ENCODE assay signal across 1 cellular context in genomic region chr9:98360176-98360708, GRCh38.
TF ChIP-seq lines count a peak whose summit lies in the region.

No MANE protein-coding gene starts in this region.

TF ChIP-seq in HepG2, 621 proteins besides CTCF, POLR2A, EP300 and RAD21 (continued from another document):
- TF ChIP-seq, protein P1, sequence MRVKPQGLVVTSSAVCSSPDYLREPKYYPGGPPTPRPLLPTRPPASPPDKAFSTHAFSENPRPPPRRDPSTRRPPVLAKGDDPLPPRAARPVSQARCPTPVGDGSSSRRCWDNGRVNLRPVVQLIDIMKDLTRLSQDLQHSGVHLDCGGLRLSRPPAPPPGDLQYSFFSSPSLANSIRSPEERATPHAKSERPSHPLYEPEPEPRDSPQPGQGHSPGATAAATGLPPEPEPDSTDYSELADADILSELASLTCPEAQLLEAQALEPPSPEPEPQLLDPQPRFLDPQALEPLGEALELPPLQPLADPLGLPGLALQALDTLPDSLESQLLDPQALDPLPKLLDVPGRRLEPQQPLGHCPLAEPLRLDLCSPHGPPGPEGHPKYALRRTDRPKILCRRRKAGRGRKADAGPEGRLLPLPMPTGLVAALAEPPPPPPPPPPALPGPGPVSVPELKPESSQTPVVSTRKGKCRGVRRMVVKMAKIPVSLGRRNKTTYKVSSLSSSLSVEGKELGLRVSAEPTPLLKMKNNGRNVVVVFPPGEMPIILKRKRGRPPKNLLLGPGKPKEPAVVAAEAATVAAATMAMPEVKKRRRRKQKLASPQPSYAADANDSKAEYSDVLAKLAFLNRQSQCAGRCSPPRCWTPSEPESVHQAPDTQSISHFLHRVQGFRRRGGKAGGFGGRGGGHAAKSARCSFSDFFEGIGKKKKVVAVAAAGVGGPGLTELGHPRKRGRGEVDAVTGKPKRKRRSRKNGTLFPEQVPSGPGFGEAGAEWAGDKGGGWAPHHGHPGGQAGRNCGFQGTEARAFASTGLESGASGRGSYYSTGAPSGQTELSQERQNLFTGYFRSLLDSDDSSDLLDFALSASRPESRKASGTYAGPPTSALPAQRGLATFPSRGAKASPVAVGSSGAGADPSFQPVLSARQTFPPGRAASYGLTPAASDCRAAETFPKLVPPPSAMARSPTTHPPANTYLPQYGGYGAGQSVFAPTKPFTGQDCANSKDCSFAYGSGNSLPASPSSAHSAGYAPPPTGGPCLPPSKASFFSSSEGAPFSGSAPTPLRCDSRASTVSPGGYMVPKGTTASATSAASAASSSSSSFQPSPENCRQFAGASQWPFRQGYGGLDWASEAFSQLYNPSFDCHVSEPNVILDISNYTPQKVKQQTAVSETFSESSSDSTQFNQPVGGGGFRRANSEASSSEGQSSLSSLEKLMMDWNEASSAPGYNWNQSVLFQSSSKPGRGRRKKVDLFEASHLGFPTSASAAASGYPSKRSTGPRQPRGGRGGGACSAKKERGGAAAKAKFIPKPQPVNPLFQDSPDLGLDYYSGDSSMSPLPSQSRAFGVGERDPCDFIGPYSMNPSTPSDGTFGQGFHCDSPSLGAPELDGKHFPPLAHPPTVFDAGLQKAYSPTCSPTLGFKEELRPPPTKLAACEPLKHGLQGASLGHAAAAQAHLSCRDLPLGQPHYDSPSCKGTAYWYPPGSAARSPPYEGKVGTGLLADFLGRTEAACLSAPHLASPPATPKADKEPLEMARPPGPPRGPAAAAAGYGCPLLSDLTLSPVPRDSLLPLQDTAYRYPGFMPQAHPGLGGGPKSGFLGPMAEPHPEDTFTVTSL (CRISPR knock-in tag; IDR thresholded peaks at IDR 0.05; ENCODE audit: borderline replicate concordance) = no peak
TF ChIP-seq in HepG2: peak in this region for 1.
